ENCODE assay signal across 1 cellular context in genomic region chr6:149746147-149746946, GRCh38.
TF ChIP-seq lines count a peak whose summit lies in the region.

TSS of gene NUP43 (minus strand) at chr6:149746529. CDS start at chr6:149746495, 34 bp downstream.

TF ChIP-seq in HepG2, 621 proteins besides CTCF, POLR2A, EP300 and RAD21 (continued from another document and continues in another):
- peak; percentile 91; the same call in 1 of the 2 replicates for TF ChIP-seq HMGXB3 (CRISPR knock-in tag; IDR thresholded peaks at IDR 0.05; ENCODE audit: borderline replicate concordance)
- no peak for TF ChIP-seq PLRG1 (conservative IDR thresholded peaks at IDR 0.05)
- TF ChIP-seq JUND (CRISPR knock-in tag; IDR thresholded peaks at IDR 0.05), result no peak
- no peak for TF ChIP-seq AFF4 (CRISPR knock-in tag; IDR thresholded peaks at IDR 0.05)
- no peak; the same call in none of the 2 replicates for TF ChIP-seq NKX3-1 (CRISPR knock-in tag; IDR thresholded peaks at IDR 0.05)
- TF ChIP-seq CEBPG (CRISPR knock-in tag; IDR thresholded peaks at IDR 0.05), result 0 out of 2 replicates have a peak, but pooled peaks have one; percentile 31
- no peak for TF ChIP-seq FOXK1 (CRISPR knock-in tag; IDR thresholded peaks at IDR 0.05; ENCODE audit: borderline replicate concordance, low read depth)
- TF ChIP-seq ZNF674 (CRISPR knock-in tag; IDR thresholded peaks at IDR 0.05; ENCODE audit: low read depth), result no peak; the same call in 1 of the 2 replicates
- TF ChIP-seq THAP11 (CRISPR knock-in tag; IDR thresholded peaks at IDR 0.05), result peak; percentile 93
- TF ChIP-seq IKZF5 (CRISPR knock-in tag; IDR thresholded peaks at IDR 0.05), result peak; percentile 96
- no peak for TF ChIP-seq FLYWCH1 (CRISPR knock-in tag; IDR thresholded peaks at IDR 0.05)
- peak; percentile 77 for TF ChIP-seq KLF11 (CRISPR knock-in tag; IDR thresholded peaks at IDR 0.05)
- no peak; the same call in 1 of the 2 replicates for TF ChIP-seq TRAFD1 (CRISPR knock-in tag; IDR thresholded peaks at IDR 0.05; ENCODE audit: borderline replicate concordance)
- TF ChIP-seq BRCA1 (CRISPR knock-in tag; IDR thresholded peaks at IDR 0.05), result 0 out of 2 replicates have a peak, but pooled peaks have one; percentile 29
- TF ChIP-seq ZC3H13 (CRISPR knock-in tag; IDR thresholded peaks at IDR 0.05), result no peak
- TF ChIP-seq NCOA2 (CRISPR knock-in tag; IDR thresholded peaks at IDR 0.05), result peak; percentile 60
- no peak for TF ChIP-seq HNRNPL (IDR thresholded peaks at IDR 0.05; ENCODE audit: low read depth, low read length)
- peak; percentile 83 for TF ChIP-seq POGK (CRISPR knock-in tag; conservative IDR thresholded peaks at IDR 0.05)
- TF ChIP-seq ZNF687 (CRISPR knock-in tag; IDR thresholded peaks at IDR 0.05), result peak; percentile 95
- TF ChIP-seq KDM4B (CRISPR knock-in tag; IDR thresholded peaks at IDR 0.05), result peak; percentile 64; the same call in 1 of the 2 replicates
- TF ChIP-seq ZNF101 (CRISPR knock-in tag; IDR thresholded peaks at IDR 0.05; ENCODE audit: borderline replicate concordance, low read depth), result no peak; the same call in 1 of the 2 replicates
- TF ChIP-seq ZBED4 (CRISPR knock-in tag; IDR thresholded peaks at IDR 0.05; ENCODE audit: borderline replicate concordance), result no peak; the same call in 1 of the 2 replicates
- TF ChIP-seq RARA (CRISPR knock-in tag; IDR thresholded peaks at IDR 0.05), result peak; percentile 23; the same call in 1 of the 2 replicates
- TF ChIP-seq MTERF4 (CRISPR knock-in tag; IDR thresholded peaks at IDR 0.05), result peak; percentile 80
- TF ChIP-seq ZNF777 (CRISPR knock-in tag; IDR thresholded peaks at IDR 0.05), result no peak
- TF ChIP-seq ZSCAN30 (CRISPR knock-in tag; IDR thresholded peaks at IDR 0.05), result peak; percentile 44; the same call in 1 of the 2 replicates
- no peak for TF ChIP-seq SMARCC2 (IDR thresholded peaks at IDR 0.05)
- 0 out of 2 replicates have a peak, but pooled peaks have one; percentile 27 for TF ChIP-seq BRF2 (CRISPR knock-in tag; IDR thresholded peaks at IDR 0.05)
- TF ChIP-seq FOXK2 (IDR thresholded peaks at IDR 0.05), result no peak
